Comparison of ENCODE assay signal across 1 cellular context in genomic region chr16:85441189-85441889, GRCh38.
TF ChIP-seq lines count a peak whose summit lies in the region.

No MANE protein-coding gene starts in this region.

TF ChIP-seq in K562, 482 proteins besides CTCF, POLR2A, EP300 and RAD21 (continued from another document and continues in another):
- TF ChIP-seq ZBTB9 (CRISPR knock-in tag; IDR thresholded peaks at IDR 0.05) = peak; percentile 89; the same call in 1 of the 2 replicates
- no peak for TF ChIP-seq XRCC3 (IDR thresholded peaks at IDR 0.05)
- TF ChIP-seq ZBTB2 (IDR thresholded peaks at IDR 0.05) = peak; percentile 29; the same call in 1 of the 2 replicates
- TF ChIP-seq YY1 (IDR thresholded peaks at IDR 0.05; ENCODE audit: borderline replicate concordance in 1 of 3, control insufficient read depth in 1 of 3, extremely low read depth in 1 of 3, insufficient read depth in 3 of 3, insufficient read length in 1 of 3, insufficient replicate concordance in 2 of 3, low read depth in 1 of 3, low read length in 2 of 3) = peak in 1 of 3 experiments; percentile 75
- TF ChIP-seq MTA3 (IDR thresholded peaks at IDR 0.05; ENCODE audit: borderline replicate concordance) = peak; percentile 46; the same call in 1 of the 2 replicates
- no peak for TF ChIP-seq ID3 (CRISPR knock-in tag; IDR thresholded peaks at IDR 0.05)
- TF ChIP-seq ID3 (tag; IDR thresholded peaks at IDR 0.05) = 0 out of 2 replicates have a peak, but pooled peaks have one; percentile 45
- no peak for TF ChIP-seq POLR2G (IDR thresholded peaks at IDR 0.05; ENCODE audit: low read depth, low read length)
- no peak for TF ChIP-seq EHMT2 (IDR thresholded peaks at IDR 0.05)
- peak; percentile 69; the same call in 1 of the 2 replicates for TF ChIP-seq RB1 (IDR thresholded peaks at IDR 0.05; ENCODE audit: low read depth)
- no peak for TF ChIP-seq RBM14 (IDR thresholded peaks at IDR 0.05; ENCODE audit: borderline replicate concordance, insufficient read depth, low read depth, low read length)
- peak in 1 of 2 experiments; percentile 75; a peak in 2 of 4 replicates for TF ChIP-seq MAZ (CRISPR knock-in tag; conservative IDR thresholded peaks at IDR 0.05 in 1 of 2, IDR thresholded peaks at IDR 0.05 in 1 of 2)
- TF ChIP-seq MLLT1 (IDR thresholded peaks at IDR 0.05) = peak; percentile 26 to 86; a peak in 3 of 4 replicates
- 0 out of 2 replicates have a peak, but pooled peaks have one; percentile 13 for TF ChIP-seq DPF2 (IDR thresholded peaks at IDR 0.05)
- TF ChIP-seq CBX1 (IDR thresholded peaks at IDR 0.05; ENCODE audit: low read depth) = 0 out of 2 replicates have a peak, but pooled peaks have one; percentile 34
- peak; percentile 34 for TF ChIP-seq CTCFL (IDR thresholded peaks at IDR 0.05; ENCODE audit: borderline replicate concordance, insufficient read depth, low read depth, low read length, poor library complexity, severe bottlenecking)
- peak; percentile 52 for TF ChIP-seq ETV1 (tag; conservative IDR thresholded peaks at IDR 0.05; ENCODE audit: low read depth)
- 0 out of 2 replicates have a peak, but pooled peaks have one; percentile 57 for TF ChIP-seq KLF16 (IDR thresholded peaks at IDR 0.05)
- TF ChIP-seq ZNF740 (CRISPR knock-in tag; IDR thresholded peaks at IDR 0.05) = peak; percentile 90
- peak in 1 of 2 experiments; percentile 44; a peak in 1 of 4 replicates for TF ChIP-seq ZNF740 (tag; IDR thresholded peaks at IDR 0.05)
- TF ChIP-seq ZNF239 (CRISPR knock-in tag; IDR thresholded peaks at IDR 0.05) = no peak
- TF ChIP-seq TOE1 (IDR thresholded peaks at IDR 0.05; ENCODE audit: borderline replicate concordance) = peak; percentile 72
- no peak for TF ChIP-seq TOE1 (CRISPR knock-in tag; IDR thresholded peaks at IDR 0.05; ENCODE audit: borderline replicate concordance, low read depth)
- 0 out of 2 replicates have a peak, but pooled peaks have one; percentile 45 for TF ChIP-seq MYNN (IDR thresholded peaks at IDR 0.05)
- no peak for TF ChIP-seq MYNN (CRISPR knock-in tag; IDR thresholded peaks at IDR 0.05)
- TF ChIP-seq ETV6 (IDR thresholded peaks at IDR 0.05; ENCODE audit: borderline replicate concordance in 1 of 2, low read depth in 2 of 2, low read length in 1 of 2) = no peak
- no peak for TF ChIP-seq ETV6 (CRISPR knock-in tag; IDR thresholded peaks at IDR 0.05; ENCODE audit: borderline replicate concordance)
- TF ChIP-seq NBN (IDR thresholded peaks at IDR 0.05; ENCODE audit: low read depth) = 0 out of 2 replicates have a peak, but pooled peaks have one; percentile 51
- TF ChIP-seq BHLHE40 (IDR thresholded peaks at IDR 0.05; ENCODE audit: low read length) = 0 out of 2 replicates have a peak, but pooled peaks have one; percentile 8
- TF ChIP-seq LARP7 (IDR thresholded peaks at IDR 0.05) = 0 out of 2 replicates have a peak, but pooled peaks have one; percentile 36
- TF ChIP-seq ZNF263 (CRISPR knock-in tag; IDR thresholded peaks at IDR 0.05; ENCODE audit: borderline replicate concordance) = peak; percentile 71; the same call in 1 of the 2 replicates
- TF ChIP-seq SRSF9 (IDR thresholded peaks at IDR 0.05; ENCODE audit: borderline replicate concordance, low read depth, low read length) = no peak
- peak; percentile 57; the same call in 1 of the 2 replicates for TF ChIP-seq NR2C1 (IDR thresholded peaks at IDR 0.05)
- no peak for TF ChIP-seq NR2C1 (tag; IDR thresholded peaks at IDR 0.05)
- peak; percentile 47; the same call in 1 of the 2 replicates for TF ChIP-seq CREM (IDR thresholded peaks at IDR 0.05; ENCODE audit: low read depth)
- peak in 1 of 2 experiments; percentile 68; a peak in 1 of 4 replicates for TF ChIP-seq TEAD1 (CRISPR knock-in tag; IDR thresholded peaks at IDR 0.05)
- TF ChIP-seq ZKSCAN1 (IDR thresholded peaks at IDR 0.05; ENCODE audit: low read depth, low read length) = 0 out of 2 replicates have a peak, but pooled peaks have one; percentile 22
- TF ChIP-seq USF1 (CRISPR knock-in tag; IDR thresholded peaks at IDR 0.05) = peak; percentile 51
- peak; percentile 16; the same call in 1 of the 2 replicates for TF ChIP-seq OTX1 (CRISPR knock-in tag; IDR thresholded peaks at IDR 0.05)
- TF ChIP-seq SMC3 (conservative IDR thresholded peaks at IDR 0.05; ENCODE audit: insufficient read depth, low read depth, low read length) = peak; percentile 87
- TF ChIP-seq SETDB1 (IDR thresholded peaks at IDR 0.05; ENCODE audit: low read length) = no peak
- 0 out of 4 replicates have a peak, but pooled peaks of 1 of the 2 experiments have one; percentile 37 for TF ChIP-seq MNT (conservative IDR thresholded peaks at IDR 0.05)
- 0 out of 2 replicates have a peak, but pooled peaks have one; percentile 16 for TF ChIP-seq ZFX (CRISPR knock-in tag; IDR thresholded peaks at IDR 0.05)
- TF ChIP-seq VEZF1 (CRISPR knock-in tag; IDR thresholded peaks at IDR 0.05) = peak; percentile 62
- TF ChIP-seq EGR1 (conservative IDR thresholded peaks at IDR 0.05) = peak; percentile 56
- no peak for TF ChIP-seq DLX4 (CRISPR knock-in tag; IDR thresholded peaks at IDR 0.05)
- TF ChIP-seq SMAD4 (CRISPR knock-in tag; conservative IDR thresholded peaks at IDR 0.05) = peak; percentile 31; the same call in 1 of the 2 replicates
- TF ChIP-seq HDGF (IDR thresholded peaks at IDR 0.05) = peak; percentile 78; the same call in 1 of the 2 replicates
- 0 out of 4 replicates have a peak, but pooled peaks of 1 of the 2 experiments have one; percentile 40 for TF ChIP-seq ARNT (IDR thresholded peaks at IDR 0.05)
- 0 out of 2 replicates have a peak, but pooled peaks have one; percentile 24 for TF ChIP-seq ARID1B (IDR thresholded peaks at IDR 0.05)
- TF ChIP-seq XRCC5 (IDR thresholded peaks at IDR 0.05; ENCODE audit: low read depth, low read length) = 0 out of 2 replicates have a peak, but pooled peaks have one; percentile 29
- peak; percentile 92 for TF ChIP-seq CC2D1A (IDR thresholded peaks at IDR 0.05)
- TF ChIP-seq NFIC (IDR thresholded peaks at IDR 0.05) = peak; percentile 13; the same call in 1 of the 2 replicates
- TF ChIP-seq ATF7 (IDR thresholded peaks at IDR 0.05) = peak; percentile 33; the same call in 1 of the 2 replicates
- peak; percentile 54; the same call in 1 of the 2 replicates for TF ChIP-seq BCOR (IDR thresholded peaks at IDR 0.05)
- TF ChIP-seq SPI1 (IDR thresholded peaks at IDR 0.05; ENCODE audit: borderline replicate concordance, low read depth, low read length) = no peak
- 0 out of 2 replicates have a peak, but pooled peaks have one; percentile 47 for TF ChIP-seq MIER1 (IDR thresholded peaks at IDR 0.05; ENCODE audit: low read depth)
- TF ChIP-seq TRIM24 (IDR thresholded peaks at IDR 0.05) = peak in 1 of 2 experiments; percentile 32; a peak in 1 of 4 replicates
- TF ChIP-seq EWSR1 (IDR thresholded peaks at IDR 0.05; ENCODE audit: borderline replicate concordance, low read depth, partially characterized antibody) = no peak
- TF ChIP-seq ZEB2 (IDR thresholded peaks at IDR 0.05) = 0 out of 2 replicates have a peak, but pooled peaks have one; percentile 11
- peak; percentile 37; the same call in 1 of the 2 replicates for TF ChIP-seq ESRRA (IDR thresholded peaks at IDR 0.05; ENCODE audit: borderline replicate concordance, low read depth)
- TF ChIP-seq ARID2 (IDR thresholded peaks at IDR 0.05) = peak; percentile 93
- TF ChIP-seq ZBED1 (IDR thresholded peaks at IDR 0.05) = no peak
- no peak for TF ChIP-seq RFX7 (CRISPR knock-in tag; IDR thresholded peaks at IDR 0.05)
- no peak for TF ChIP-seq ZNF408 (CRISPR knock-in tag; IDR thresholded peaks at IDR 0.05; ENCODE audit: low read depth)
